Comparison of ENCODE assay signal across 24 cellular contexts in the genomic region with DNA sequence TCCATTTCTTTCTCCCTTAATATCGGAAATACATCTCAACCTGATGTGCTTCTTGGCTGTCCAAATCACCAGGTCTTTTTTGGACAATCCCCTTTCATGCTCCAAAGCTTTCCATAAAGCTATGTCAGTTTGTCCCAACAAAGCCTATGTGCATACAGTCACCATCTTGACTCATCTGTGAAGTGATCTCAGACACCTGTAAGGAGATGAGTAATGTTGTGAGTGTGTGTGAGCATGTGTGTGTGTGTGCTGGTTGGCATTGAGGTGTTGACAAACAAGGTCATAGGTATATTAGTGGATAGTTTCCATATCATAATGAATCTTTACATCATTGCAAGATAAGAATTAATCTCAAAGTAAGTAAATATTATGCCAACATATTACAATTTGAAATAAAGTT.
"Had no signal": no experiment of that assay in that cellular context is flagged by ENCODE, and none has a peak within 500 bp of the region (broad histone marks: within the 10 kb centered on the region; RNA-seq: fewer than 3 reads in every experiment).

No MANE protein-coding gene starts in this region.

- H3K27ac ChIP-seq: left lung, lower lobe of right lung, ovary, right atrium auricular region, right lobe of liver, stomach, testis, thyroid gland, transverse colon, upper lobe of left lung had no signal

- H3K4me1 ChIP-seq: right atrium auricular region, right lobe of liver, stomach, testis, thyroid gland, transverse colon had no signal

- DNase-seq: hippocampal formation; kidney glomerular epithelial cell; left colon; left lung; lower lobe of right lung; mesendoderm; naive thymus-derived CD4-positive, alpha-beta T cell; ovary; right lobe of liver; stimulated activated CD4-positive, alpha-beta T cell treated with anti-CD3 and anti-CD28 coated beads, Interleukin-1b, Interleukin-23, amount 100 ng/mL, for 48 hours; stimulated activated CD4-positive, alpha-beta T cell treated with anti-CD3 and anti-CD28 coated beads, Interleukin-2, amount 100 ng/mL, for 48 hours; stimulated activated CD4-positive, alpha-beta T cell treated with anti-CD3 and anti-CD28 coated beads, Interleukin-4, amount 100 ng/mL, for 4 hours; stimulated activated CD8-positive, alpha-beta memory T cell treated with anti-CD3 and anti-CD28 coated beads, Interleukin-4, amount 100 ng/mL, for 48 hours; stimulated activated naive CD8-positive, alpha-beta T cell treated with anti-CD3 and anti-CD28 coated beads, Interleukin-15, Interleukin-2, amounts not matched to agents 100 U/mL and 50 U/mL, for 24 hours; stomach; testis; thyroid gland; transverse colon; upper lobe of left lung had no signal

- ATAC-seq: left colon; lower lobe of right lung; naive thymus-derived CD4-positive, alpha-beta T cell; natural killer cell treated with Interleukin-12 subunit alpha and Interleukin-12 subunit beta and Interleukin-15 and Interleukin-18, amount 100 ng/mL, for 72 hours; right lobe of liver; stimulated activated memory B cell treated with anti-CD40 and anti-IgM and Interleukin-4, amounts not matched to agents 10 μg/mL and 1 μg/mL and 100 μg/mL, for 72 hours; stimulated activated naive CD8-positive, alpha-beta T cell treated with anti-CD3 and anti-CD28 coated beads, Interleukin-15, Interleukin-2, amounts not matched to agents 100 U/mL and 50 U/mL, for 24 hours had no signal

- FAIRE-seq: keratinocyte had no signal

- H3K27me3 ChIP-seq: left lung, ovary, right atrium auricular region, right lobe of liver, stomach, testis, thyroid gland, transverse colon, upper lobe of left lung had no signal

- H3K4me3 ChIP-seq: left lung, lower lobe of right lung, ovary, right atrium auricular region, right lobe of liver, smooth muscle cell, stomach, testis, thyroid gland, transverse colon, upper lobe of left lung had no signal
